Comparison of ENCODE assay signal across 17 cellular contexts in genomic region chr11:95993438-95994339, GRCh38.
A peak's percentile ranks its signal among the peaks of the same experiment; 100 is the strongest.
DNase-seq lines count a peak whose midpoint lies in the region; ATAC-seq and TF ChIP-seq lines count a peak whose summit lies in the region.
"Had no signal": no experiment of that assay in that cellular context is flagged by ENCODE, and none has a peak within 500 bp of the region (broad histone marks: within the 10 kb centered on the region; RNA-seq: fewer than 3 reads in every experiment).

No MANE protein-coding gene starts in this region.

- TF ChIP-seq CTCF in Calu3 (IDR thresholded peaks at IDR 0.05; ENCODE audit: unreplicated experiment) (no peak), WTC11 (IDR thresholded peaks at IDR 0.05) (no peak), left lung (IDR thresholded peaks at IDR 0.05) (no peak), ascending aorta (IDR thresholded peaks at IDR 0.05) (no peak)

- H3K36me3 Mint-ChIP-seq in Calu3 (ENCODE audit: insufficient read depth, unreplicated experiment) (peaks cover 10% of the 10 kb centered on the region), WTC11 (no peaks in the 10 kb centered on the region)

- POLR2A ChIA-PET in WTC11 (lab: Charles Lee), result interaction anchor here (0.6 kb wide), 1 partner anchor 13 kb away, joined by 3 read pairs; no protein-coding TSS in a partner anchor

- ATAC-seq in WTC11 (no peak; the same call in 1 of the 2 replicates), left lung (no peak), sciatic nerve (peak; percentile 15), HG02623 (IDR thresholded peaks at IDR 0.05; ENCODE audit: unreplicated experiment) (no peak)

- H3K9me3 Mint-ChIP-seq in Calu3 (ENCODE audit: low read depth, unreplicated experiment) (no peaks in the 10 kb centered on the region), WTC11 (no peaks in the 10 kb centered on the region)
- H3K9me3 Mint-ChIP-seq: CD4-positive, alpha-beta memory T cell had no signal

- H3K27me3 ChIP-seq in left lung (no peaks in the 10 kb centered on the region), ascending aorta (no peaks in the 10 kb centered on the region)
- H3K27me3 ChIP-seq: cardiac muscle cell, spleen had no signal

- H3K4me3 Mint-ChIP-seq in Calu3 (ENCODE audit: low read depth, unreplicated experiment) (no peak overlapping the region), WTC11 (no peak overlapping the region)
- H3K4me3 Mint-ChIP-seq: CD4-positive, alpha-beta memory T cell had no signal

- peak overlapping the region; percentile 13 to 30 for H3K27ac ChIP-seq in left lung
- no peak overlapping the region for H3K27ac ChIP-seq in ascending aorta
- H3K27ac ChIP-seq in substantia nigra (ENCODE audit: low read depth, low read length, poor library complexity, severe bottlenecking), result no peak overlapping the region
- H3K27ac ChIP-seq: cardiac muscle cell, KMS-11, spleen had no signal

- H3K4me1 Mint-ChIP-seq in Calu3 (ENCODE audit: low read depth, unreplicated experiment) (peaks cover 34% of the 10 kb centered on the region), WTC11 (peaks cover 44% of the 10 kb centered on the region)

- H3K4me3 ChIP-seq in left lung (no peak overlapping the region), ascending aorta (no peak overlapping the region)
- H3K4me3 ChIP-seq: cardiac muscle cell, spleen had no signal

- peaks cover 0 to 4% of the 10 kb centered on the region in 2 donors for H3K36me3 ChIP-seq in left lung
- no peaks in the 10 kb centered on the region for H3K36me3 ChIP-seq in ascending aorta
- H3K36me3 ChIP-seq: cardiac muscle cell had no signal

- DNase-seq in Calu3 (no peak), WTC11 (ENCODE audit: low spot score) (no peak), left lung (no peak), sciatic nerve (ENCODE audit: low spot score) (no peak), ascending aorta (ENCODE audit: low spot score in 2 of 2) (no peak), substantia nigra (lab: John Stamatoyannopoulos, UW) (no peak)
- DNase-seq: amniotic stem cell; CD4-positive, alpha-beta memory T cell; DMS79; NCI-H1930; NCI-H446 treated with DMSO at 0.1 percent for 48 hours; posterior cingulate gyrus; spleen; stimulated activated CD4-positive, alpha-beta T cell treated with anti-CD3 and anti-CD28 coated beads, Interleukin-4, amount 100 ng/mL, for 4 hours had no signal

- intact Hi-C loops in Calu3 (cut with micrococcal nuclease; ENCODE audit: unreplicated experiment) (no loop called here), left lung (cut with DNase I) (no loop called here), sciatic nerve (cut with DNase I) (no loop called here), ascending aorta (cut with DNase I) (no loop called here)

- no TSS peak for BruUV-seq in Calu3 (replicated peaks; lab: Mats Ljungman, UMichigan)

- CTCF ChIA-PET in Calu3 (lab: Charles Lee) (no interaction called here), WTC11 (lab: Charles Lee) (interaction anchor here (0.7 to 1.6 kb wide), 2 partner anchors 349 to 396 kb away, joined by 4 to 6 read pairs; partner anchors contain the start of genes CCDC82, JRKL and MAML2)

- H3K9me3 ChIP-seq in left lung, result no peaks in the 10 kb centered on the region
- no peaks in the 10 kb centered on the region for H3K9me3 ChIP-seq in ascending aorta
- H3K9me3 ChIP-seq: spleen had no signal

- H3K27me3 Mint-ChIP-seq in Calu3 (ENCODE audit: unreplicated experiment) (no peaks in the 10 kb centered on the region), WTC11 (ENCODE audit: low read depth) (no peaks in the 10 kb centered on the region)
- H3K27me3 Mint-ChIP-seq: CD4-positive, alpha-beta memory T cell had no signal

- H3K4me1 ChIP-seq in left lung, result peaks cover 12 to 14% of the 10 kb centered on the region in 2 donors
- peaks cover 0 to 11% of the 10 kb centered on the region in 2 donors for H3K4me1 ChIP-seq in ascending aorta
- H3K4me1 ChIP-seq: spleen had no signal

- H3K27ac Mint-ChIP-seq in Calu3 (ENCODE audit: unreplicated experiment), result peak overlapping the region; percentile 5
- H3K27ac Mint-ChIP-seq in WTC11, result peak overlapping the region; percentile 39; the same call in 1 of the 2 replicates

TF ChIP-seq in WTC11, 78 proteins besides CTCF, POLR2A, EP300 and RAD21:
- TF ChIP-seq RORB (CRISPR knock-in tag; IDR thresholded peaks at IDR 0.05), result no peak
- TF ChIP-seq, protein P1, sequence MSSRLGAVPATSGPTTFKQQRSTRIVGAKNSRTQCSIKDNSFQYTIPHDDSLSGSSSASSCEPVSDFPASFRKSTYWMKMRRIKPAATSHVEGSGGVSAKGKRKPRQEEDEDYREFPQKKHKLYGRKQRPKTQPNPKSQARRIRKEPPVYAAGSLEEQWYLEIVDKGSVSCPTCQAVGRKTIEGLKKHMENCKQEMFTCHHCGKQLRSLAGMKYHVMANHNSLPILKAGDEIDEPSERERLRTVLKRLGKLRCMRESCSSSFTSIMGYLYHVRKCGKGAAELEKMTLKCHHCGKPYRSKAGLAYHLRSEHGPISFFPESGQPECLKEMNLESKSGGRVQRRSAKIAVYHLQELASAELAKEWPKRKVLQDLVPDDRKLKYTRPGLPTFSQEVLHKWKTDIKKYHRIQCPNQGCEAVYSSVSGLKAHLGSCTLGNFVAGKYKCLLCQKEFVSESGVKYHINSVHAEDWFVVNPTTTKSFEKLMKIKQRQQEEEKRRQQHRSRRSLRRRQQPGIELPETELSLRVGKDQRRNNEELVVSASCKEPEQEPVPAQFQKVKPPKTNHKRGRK (CRISPR knock-in tag; IDR thresholded peaks at IDR 0.05; ENCODE audit: borderline replicate concordance), result no peak
- no peak for TF ChIP-seq EMX1 (CRISPR knock-in tag; IDR thresholded peaks at IDR 0.05)
- TF ChIP-seq, protein P2, sequence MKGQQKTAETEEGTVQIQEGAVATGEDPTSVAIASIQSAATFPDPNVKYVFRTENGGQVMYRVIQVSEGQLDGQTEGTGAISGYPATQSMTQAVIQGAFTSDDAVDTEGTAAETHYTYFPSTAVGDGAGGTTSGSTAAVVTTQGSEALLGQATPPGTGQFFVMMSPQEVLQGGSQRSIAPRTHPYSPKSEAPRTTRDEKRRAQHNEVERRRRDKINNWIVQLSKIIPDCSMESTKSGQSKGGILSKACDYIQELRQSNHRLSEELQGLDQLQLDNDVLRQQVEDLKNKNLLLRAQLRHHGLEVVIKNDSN (CRISPR knock-in tag; IDR thresholded peaks at IDR 0.05), result no peak
- TF ChIP-seq, protein P3, sequence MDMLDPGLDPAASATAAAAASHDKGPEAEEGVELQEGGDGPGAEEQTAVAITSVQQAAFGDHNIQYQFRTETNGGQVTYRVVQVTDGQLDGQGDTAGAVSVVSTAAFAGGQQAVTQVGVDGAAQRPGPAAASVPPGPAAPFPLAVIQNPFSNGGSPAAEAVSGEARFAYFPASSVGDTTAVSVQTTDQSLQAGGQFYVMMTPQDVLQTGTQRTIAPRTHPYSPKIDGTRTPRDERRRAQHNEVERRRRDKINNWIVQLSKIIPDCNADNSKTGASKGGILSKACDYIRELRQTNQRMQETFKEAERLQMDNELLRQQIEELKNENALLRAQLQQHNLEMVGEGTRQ (CRISPR knock-in tag; IDR thresholded peaks at IDR 0.05), result no peak
- TF ChIP-seq, protein P4, sequence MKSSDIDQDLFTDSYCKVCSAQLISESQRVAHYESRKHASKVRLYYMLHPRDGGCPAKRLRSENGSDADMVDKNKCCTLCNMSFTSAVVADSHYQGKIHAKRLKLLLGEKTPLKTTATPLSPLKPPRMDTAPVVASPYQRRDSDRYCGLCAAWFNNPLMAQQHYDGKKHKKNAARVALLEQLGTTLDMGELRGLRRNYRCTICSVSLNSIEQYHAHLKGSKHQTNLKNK (CRISPR knock-in tag; IDR thresholded peaks at IDR 0.05), result no peak
TF ChIP-seq in WTC11: peak in this region for 0.

Comparison
In these comparisons a context has a peak if more than half of its experiments do, and no peak if none do; other contexts are left out.
1. H3K27ac ChIP-seq: peak in left lung (2 of 2); none in ascending aorta (0 of 2) and substantia nigra (single experiment).